1 cellular context compared by ENCODE assay signal in genomic region chr18:44733069-44733753, GRCh38.
TF ChIP-seq lines count a peak whose summit lies in the region.

No MANE protein-coding gene starts in this region.

TF ChIP-seq in GM23338, 12 proteins besides CTCF, POLR2A, EP300 and RAD21 (continued from another document):
- TF ChIP-seq ZNF462 (CRISPR knock-in tag; IDR thresholded peaks at IDR 0.05) = no peak
- no peak for TF ChIP-seq ZNF114 (CRISPR knock-in tag; IDR thresholded peaks at IDR 0.05)
- no peak for TF ChIP-seq ZNF331 (CRISPR knock-in tag; IDR thresholded peaks at IDR 0.05; ENCODE audit: low read depth)
